In the genomic region with DNA sequence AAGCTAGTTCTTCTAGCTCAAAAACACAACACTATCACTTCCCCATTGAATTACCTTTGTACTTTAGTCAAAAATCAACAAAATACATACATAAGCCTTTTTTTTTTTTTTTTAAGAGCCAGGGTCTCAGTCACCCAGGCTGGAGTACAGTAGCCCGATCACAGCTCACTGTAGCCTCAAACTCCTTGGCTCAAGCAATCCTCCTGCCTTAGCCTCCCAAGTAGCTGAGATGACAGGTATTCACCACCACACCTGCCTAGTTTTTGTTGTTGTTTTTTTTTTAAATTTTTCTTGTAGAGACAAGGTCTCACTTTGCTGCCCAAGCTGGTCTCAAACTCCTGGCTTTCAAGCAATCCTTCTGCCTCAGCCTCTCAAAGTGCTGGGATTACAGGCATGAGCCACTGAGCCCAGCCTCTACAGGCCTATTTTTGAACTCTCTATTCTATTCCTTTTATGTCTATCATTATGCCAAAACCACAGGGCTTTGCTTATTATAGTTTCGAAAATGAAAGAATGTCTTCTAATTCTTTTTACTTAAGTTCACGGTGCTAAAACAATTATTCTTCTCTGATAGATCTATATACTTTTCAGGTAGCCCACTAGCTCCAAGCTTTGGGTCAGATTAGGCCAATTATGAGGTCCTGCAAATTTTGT, we compare ENCODE assay signal across 24 cellular contexts.
"Had no signal": no experiment of that assay in that cellular context is flagged by ENCODE, and none has a peak within 500 bp of the region (broad histone marks: within the 10 kb centered on the region; RNA-seq: fewer than 3 reads in every experiment).

No MANE protein-coding gene starts in this region.

- H3K27ac Mint-ChIP-seq: endodermal cell; memory B cell; natural killer cell; stimulated activated effector memory CD8-positive, alpha-beta T cell treated with anti-CD3 and anti-CD28 coated beads, Interleukin-12 subunit alpha, Interleukin-12 subunit beta, amount 100 ng/mL, for 72 hours; stimulated activated naive CD8-positive, alpha-beta T cell treated with anti-CD3 and anti-CD28 coated beads, Interleukin-15, Interleukin-2, amounts not matched to agents 100 ng/mL and 50 ng/mL, for 24 hours had no signal

- H3K27me3 ChIP-seq: dorsolateral prefrontal cortex, gastrocnemius medialis, pancreas, suprapubic skin, transverse colon, upper lobe of right lung, uterus had no signal

- H3K27ac ChIP-seq: dorsolateral prefrontal cortex, epithelial cell of prostate, pancreas, suprapubic skin, upper lobe of right lung, uterus had no signal

- H3K36me3 ChIP-seq: uterus had no signal

- H3K4me3 ChIP-seq: dorsolateral prefrontal cortex, gastrocnemius medialis, lung, pancreas, suprapubic skin, transverse colon, upper lobe of right lung, uterus had no signal

- ATAC-seq: esophagus mucosa; gastrocnemius medialis; natural killer cell; pancreas; sciatic nerve; stimulated activated effector memory CD8-positive, alpha-beta T cell treated with anti-CD3 and anti-CD28 coated beads, Interleukin-12 subunit alpha, Interleukin-12 subunit beta, amount 100 ng/mL, for 72 hours; upper lobe of right lung had no signal

- DNase-seq: dorsolateral prefrontal cortex; effector CD4-positive, alpha-beta T cell; endodermal cell; foreskin fibroblast; gastrocnemius medialis; head of caudate nucleus; kidney; natural killer cell; occipital lobe; pancreas; stimulated activated CD4-positive, alpha-beta T cell treated with anti-CD3 and anti-CD28 coated beads, Interleukin-2, amount 100 ng/mL, for 24 hours; stimulated activated CD4-positive, alpha-beta T cell treated with anti-CD3 and anti-CD28 coated beads, Interleukin-4, amount 100 ng/mL, for 24 hours; transverse colon; upper lobe of right lung; uterus had no signal

- H3K4me1 ChIP-seq: pancreas, upper lobe of right lung, uterus had no signal

- H3K36me3 Mint-ChIP-seq: natural killer cell had no signal

- H3K9me3 ChIP-seq: gastrocnemius medialis, pancreas, suprapubic skin, transverse colon, upper lobe of right lung, uterus had no signal

- FAIRE-seq: colon, kidney, pancreas had no signal

- H3K4me1 Mint-ChIP-seq: endodermal cell, memory B cell had no signal

- H3K4me3 Mint-ChIP-seq: endodermal cell; memory B cell; natural killer cell; stimulated activated effector memory CD8-positive, alpha-beta T cell treated with anti-CD3 and anti-CD28 coated beads, Interleukin-12 subunit alpha, Interleukin-12 subunit beta, amount 100 ng/mL, for 72 hours; stimulated activated naive CD8-positive, alpha-beta T cell treated with anti-CD3 and anti-CD28 coated beads, Interleukin-15, Interleukin-2, amounts not matched to agents 100 ng/mL and 50 ng/mL, for 24 hours had no signal

- H3K9me3 Mint-ChIP-seq: endodermal cell; memory B cell; natural killer cell; stimulated activated effector memory CD8-positive, alpha-beta T cell treated with anti-CD3 and anti-CD28 coated beads, Interleukin-12 subunit alpha, Interleukin-12 subunit beta, amount 100 ng/mL, for 72 hours; stimulated activated naive CD8-positive, alpha-beta T cell treated with anti-CD3 and anti-CD28 coated beads, Interleukin-15, Interleukin-2, amounts not matched to agents 100 ng/mL and 50 ng/mL, for 24 hours had no signal

- H3K27me3 Mint-ChIP-seq: memory B cell; stimulated activated naive CD8-positive, alpha-beta T cell treated with anti-CD3 and anti-CD28 coated beads, Interleukin-15, Interleukin-2, amounts not matched to agents 100 ng/mL and 50 ng/mL, for 24 hours had no signal
